Comparison of ENCODE assay signal across 27 cellular contexts in genomic region chr19:32649751-32650150, GRCh38. TPM values are rescaled to one million over a fixed set of nuclear protein-coding genes. Genes with fewer than 3 reads are reported as not detected.
DNase-seq lines count a peak whose midpoint lies in the region; ATAC-seq and TF ChIP-seq lines count a peak whose summit lies in the region.
"Had no signal": no experiment of that assay in that cellular context is flagged by ENCODE, and none has a peak within 500 bp of the region (broad histone marks: within the 10 kb centered on the region; RNA-seq: fewer than 3 reads in every experiment).

No MANE protein-coding gene starts in this region.

- DNase-seq in Right ventricle myocardium inferior (ENCODE audit: missing footprints) (peak; percentile 75), cardiac septum (ENCODE audit: low spot score) (no peak), left ventricle myocardium inferior (peak; percentile 74), midbrain (lab: John Stamatoyannopoulos, UW) (peak; percentile 4)
- no peak for DNase-seq in stimulated activated CD4-positive, alpha-beta T cell treated with anti-CD3 and anti-CD28 coated beads, Interleukin-4, amount 100 ng/mL, for 4 hours
- DNase-seq: 8988T; ACHN; BE2C; CD8-positive, alpha-beta memory T cell; DMS 273 treated with DMSO at 0.1 percent for 48 hours; DMS79; EL; GF-D8; KBM-7; MG63; NCI-H1105 treated with DMSO at 0.1 percent for 48 hours; NCI-H146; NCI-H2029; NCI-H446 treated with DMSO at 0.1 percent for 48 hours; NCI-H526; NCI-H82; NK-92 treated with Interleukin-12 subunit alpha and Interleukin-12 subunit beta, amount 100 ng/mL, for 24 hours; PC-3 had no signal

- H3K27ac ChIP-seq in left ventricle myocardium inferior (replicated peaks) = peak overlapping the region; percentile 89
- peak overlapping the region; percentile 55 for H3K27ac ChIP-seq in skeletal muscle tissue (ENCODE audit: low read depth, low read length)
- H3K27ac ChIP-seq: SJSA1 had no signal

- H3K9me3 ChIP-seq in left ventricle myocardium inferior (replicated peaks) (no peaks in the 10 kb centered on the region), skeletal muscle tissue (ENCODE audit: control insufficient read depth in 3 of 3, low read length in 3 of 3) (no peaks in the 10 kb centered on the region)
- H3K9me3 ChIP-seq: BE2C, MG63, SJSA1 had no signal

- no peak for TF ChIP-seq CTCF in left ventricle myocardium inferior (IDR thresholded peaks at IDR 0.05; ENCODE audit: borderline replicate concordance)

- no peaks in the 10 kb centered on the region for H3K27me3 ChIP-seq in left ventricle myocardium inferior (ENCODE audit: low read depth)
- H3K27me3 ChIP-seq in skeletal muscle tissue (ENCODE audit: control insufficient read depth in 3 of 3, insufficient read depth in 3 of 3, low read length in 3 of 3) = no peaks in the 10 kb centered on the region
- H3K27me3 ChIP-seq: BE2C, MG63, SJSA1 had no signal

- H3K4me3 ChIP-seq in left ventricle myocardium inferior (no peak overlapping the region), skeletal muscle tissue (ENCODE audit: low read length in 3 of 3) (peak overlapping the region; percentile 15 to 56 (median 32))
- H3K4me3 ChIP-seq: MG63, SJSA1 had no signal

- ATAC-seq in Right ventricle myocardium inferior (peak; percentile 79), HG02981 (IDR thresholded peaks at IDR 0.05; ENCODE audit: unreplicated experiment) (no peak), HG03280 (IDR thresholded peaks at IDR 0.05; ENCODE audit: unreplicated experiment) (no peak)
- ATAC-seq: PC-3 had no signal

- H3K36me3 ChIP-seq in left ventricle myocardium inferior = peaks cover 51% of the 10 kb centered on the region
- peaks cover 13 to 27% (median 20%) of the 10 kb centered on the region in 3 donors for H3K36me3 ChIP-seq in skeletal muscle tissue (ENCODE audit: control insufficient read depth in 3 of 3, insufficient read depth in 3 of 3, low read length in 3 of 3)

- intact Hi-C loops in Right ventricle myocardium inferior (cut with DNase I) = loop anchor here (1.0 kb wide), 1 partner anchor 26 kb away; the partner anchor contains the start of genes ANKRD27 and RGS9BP
- intact Hi-C loops in cardiac septum (cut with DNase I) = no loop called here
- intact Hi-C loops in left ventricle myocardium inferior (cut with micrococcal nuclease) = no loop called here

- peaks cover 35% of the 10 kb centered on the region for H3K4me1 ChIP-seq in left ventricle myocardium inferior
- peaks cover 15 to 20% (median 16%) of the 10 kb centered on the region in 3 donors for H3K4me1 ChIP-seq in skeletal muscle tissue (ENCODE audit: control insufficient read depth in 3 of 3, insufficient read depth in 3 of 3, low read length in 3 of 3)
- H3K4me1 ChIP-seq: SJSA1 had no signal

- peak overlapping the region in 1 of 3 donors; percentile 45 for H3K9ac ChIP-seq in skeletal muscle tissue (ENCODE audit: low read depth in 1 of 3, low read length in 3 of 3)

RNA-seq across cellular contexts. Expression of gene ANKRD27, which starts 25.2 kb away (rescaled TPM):
- total RNA-seq in Right ventricle myocardium inferior (25.9 TPM), cardiac septum (24.7 TPM), left ventricle myocardium inferior (18.0 TPM), skeletal muscle tissue (19.3 TPM)

RNA-seq across cellular contexts. Expression of gene RGS9BP, which starts 25.9 kb away (rescaled TPM):
- 12.5 TPM for total RNA-seq in Right ventricle myocardium inferior
- 1.5 TPM for total RNA-seq in cardiac septum
- 8.6 TPM for total RNA-seq in left ventricle myocardium inferior
- total RNA-seq in skeletal muscle tissue = 0.52 TPM

RNA-seq across cellular contexts. Expression of gene NUDT19, which starts 41.9 kb away (rescaled TPM):
- total RNA-seq in Right ventricle myocardium inferior (23.8 TPM), cardiac septum (15.3 TPM), left ventricle myocardium inferior (22.7 TPM), skeletal muscle tissue (6.3 TPM)

Comparison
In these comparisons a context has a peak if more than half of its experiments do, and no peak if none do; other contexts are left out.
1. DNase-seq: peak in Right ventricle myocardium inferior (single experiment), left ventricle myocardium inferior (single experiment) and midbrain (single experiment); none in cardiac septum (single experiment) and stimulated activated CD4-positive, alpha-beta T cell treated with anti-CD3 and anti-CD28 coated beads, Interleukin-4, amount 100 ng/mL, for 4 hours (0 of 2).